Comparison of ENCODE assay signal across 16 cellular contexts in genomic region chr7:134702366-134703240, GRCh38. TPM values are rescaled to one million over a fixed set of nuclear protein-coding genes. Genes with fewer than 3 reads are reported as not detected.
A peak's percentile ranks its signal among the peaks of the same experiment; 100 is the strongest.
DNase-seq lines count a peak whose midpoint lies in the region; ATAC-seq, FAIRE-seq and TF ChIP-seq lines count a peak whose summit lies in the region.
"Had no signal": no experiment of that assay in that cellular context is flagged by ENCODE, and none has a peak within 500 bp of the region (broad histone marks: within the 10 kb centered on the region; RNA-seq: fewer than 3 reads in every experiment).

No MANE protein-coding gene starts in this region.

- intact Hi-C loops in HepG2 (cut with micrococcal nuclease; ENCODE audit: unreplicated experiment), result loop anchor here (5.0 kb wide), 1 partner anchor 55 kb away; the partner anchor contains the start of gene BPGM
- intact Hi-C loops in right lobe of liver (cut with DNase I), result no loop called here
- intact Hi-C loops in vagina (cut with DNase I), result no loop called here

- BruUV-seq in HepG2 (replicated peaks; lab: Mats Ljungman, UMichigan), result no TSS peak

- H3K79me2 ChIP-seq in HepG2 (ENCODE audit: insufficient read depth, low read length) (no peaks in the 10 kb centered on the region), fibroblast of lung (ENCODE audit: control insufficient read depth, insufficient read depth, low read length) (no peaks in the 10 kb centered on the region)

- TF ChIP-seq EP300 in HepG2 (IDR thresholded peaks at IDR 0.05; ENCODE audit: low read depth in 2 of 2, low read length in 2 of 2) (no peak), HepG2 (CRISPR knock-in tag; IDR thresholded peaks at IDR 0.05; ENCODE audit: borderline replicate concordance) (no peak)

- TF ChIP-seq RAD21 in HepG2 (CRISPR knock-in tag; IDR thresholded peaks at IDR 0.05), result no peak

- POLR2A ChIA-PET in HepG2 (lab: Yijun Ruan, JAX), result no interaction called here

- H3K4me2 ChIP-seq in HepG2 (ENCODE audit: low read depth, low read length) (no peak overlapping the region), fibroblast of lung (ENCODE audit: extremely low read depth, insufficient read depth, low read length) (no peak overlapping the region)

- H2AFZ ChIP-seq in HepG2 (ENCODE audit: low read length), result no peak overlapping the region
- no peak overlapping the region for H2AFZ ChIP-seq in fibroblast of lung (ENCODE audit: low read length)

- WGBS in HepG2 (ENCODE audit: low lambda C conversion rate), result 24% methylated on average over 10 of the region's 10 CpGs
- WGBS in right lobe of liver (ENCODE audit: insufficient coverage, low coverage, low lambda C conversion rate, missing lambda C conversion rate), result 43% methylated on average over 6 of the region's 10 CpGs

- H3K4me3 ChIP-seq in HepG2 (replicated peaks in 1 of 3; ENCODE audit: insufficient read depth in 1 of 3, low read depth in 2 of 3, low read length in 3 of 3) (no peak overlapping the region), right lobe of liver (no peak overlapping the region), fibroblast of lung (replicated peaks in 1 of 4; ENCODE audit: control extremely low read depth in 1 of 4, insufficient read depth in 1 of 4, low read depth in 3 of 4, low read length in 4 of 4) (no peak overlapping the region), retinal pigment epithelial cell (ENCODE audit: low read length) (no peak overlapping the region), vagina (no peak overlapping the region)
- H3K4me3 ChIP-seq: colonic mucosa, SJSA1 had no signal

- H3K36me3 ChIP-seq in HepG2 (replicated peaks in 1 of 2; ENCODE audit: control insufficient read depth in 1 of 2, insufficient read depth in 2 of 2, low read length in 2 of 2), result no peaks in the 10 kb centered on the region
- H3K36me3 ChIP-seq in right lobe of liver, result no peaks in the 10 kb centered on the region
- H3K36me3 ChIP-seq in fibroblast of lung (ENCODE audit: control insufficient read depth, insufficient read depth, low read length), result no peaks in the 10 kb centered on the region
- H3K36me3 ChIP-seq in vagina, result no peaks in the 10 kb centered on the region
- H3K36me3 ChIP-seq: colonic mucosa, neutrophil, SJSA1 had no signal

- H3K27ac ChIP-seq in HepG2 (ENCODE audit: extremely low read length, insufficient read depth, low read length) (no peak overlapping the region), right lobe of liver (peak overlapping the region in 1 of 3 donors; percentile 66), fibroblast of lung (ENCODE audit: insufficient read depth, low read length) (peak overlapping the region; percentile 87), vagina (peak overlapping the region; percentile 87)
- H3K27ac ChIP-seq: colonic mucosa, neutrophil, SJSA1 had no signal

- no peaks in the 10 kb centered on the region for H4K20me1 ChIP-seq in HepG2 (ENCODE audit: insufficient read depth, low read length)
- H4K20me1 ChIP-seq in fibroblast of lung (ENCODE audit: control insufficient read depth, extremely low read depth, insufficient read depth, low read length), result no peaks in the 10 kb centered on the region

- CTCF ChIA-PET in HepG2 (lab: Yijun Ruan, JAX; ENCODE audit: low intra/inter-chr PET ratio, low total read pairs), result no interaction called here

- ATAC-seq in HepG2 (no peak), right lobe of liver (no peak)

- no peak for DNase-seq in HepG2 (ENCODE audit: low spot score)
- no peak for DNase-seq in right lobe of liver
- DNase-seq in fibroblast of lung (ENCODE audit: low read depth in 2 of 2), result no peak
- peak; percentile 72 for DNase-seq in retinal pigment epithelial cell (ENCODE audit: low read depth)
- no peak for DNase-seq in vagina (ENCODE audit: extremely low spot score in 2 of 2)
- no peak for DNase-seq in midbrain (lab: John Stamatoyannopoulos, UW)
- DNase-seq in Ammon's horn (ENCODE audit: low spot score), result no peak
- DNase-seq in mucosa of gallbladder (ENCODE audit: low spot score), result no peak
- DNase-seq: activated CD4-positive, alpha-beta T cell treated with anti-CD3 and anti-CD28 coated beads, Interleukin-2, amount 50 U/mL, for 4 hours; activated T-cell treated with anti-CD3 and anti-CD28 coated beads, Interleukin-2, amount 50 U/mL, for 48 hours; Calu3; colonic mucosa; NCI-H1436; stimulated activated CD4-positive, alpha-beta T cell treated with anti-CD3 and anti-CD28 coated beads, Interleukin-15, amount 100 ng/mL, for 24 hours had no signal

- peaks cover 0 to 29% of the 10 kb centered on the region in 2 experiments; a peak in 1 of 5 replicates for H3K27me3 ChIP-seq in HepG2 (ENCODE audit: control insufficient read depth in 1 of 2, insufficient read depth in 2 of 2, low read length in 2 of 2)
- H3K27me3 ChIP-seq in right lobe of liver, result no peaks in the 10 kb centered on the region
- H3K27me3 ChIP-seq in fibroblast of lung (ENCODE audit: control insufficient read depth, insufficient read depth, low read length), result no peaks in the 10 kb centered on the region
- H3K27me3 ChIP-seq in vagina, result no peaks in the 10 kb centered on the region
- H3K27me3 ChIP-seq: colonic mucosa, neutrophil, SJSA1 had no signal

- no peaks in the 10 kb centered on the region for H3K9me3 ChIP-seq in HepG2 (ENCODE audit: low read length)
- H3K9me3 ChIP-seq in right lobe of liver, result no peaks in the 10 kb centered on the region
- H3K9me3 ChIP-seq in fibroblast of lung (ENCODE audit: control insufficient read depth, insufficient read depth, low read depth, low read length), result no peaks in the 10 kb centered on the region
- H3K9me3 ChIP-seq in vagina, result no peaks in the 10 kb centered on the region
- H3K9me3 ChIP-seq: colonic mucosa, neutrophil, SJSA1 had no signal

- H3K9ac ChIP-seq in HepG2 (ENCODE audit: insufficient read depth, low read depth, low read length) (no peak overlapping the region), fibroblast of lung (ENCODE audit: insufficient read depth, low read length) (peak overlapping the region; percentile 16)

- in situ Hi-C loops in HepG2 (cut with HindIII; ENCODE audit: extremely low pct_ligation_motif_present, low pct_unique_long_range_greater_than_20kb), result loop anchor here (5.0 kb wide), 1 partner anchor 70 kb away; no protein-coding TSS in a partner anchor

- H3K4me1 ChIP-seq in HepG2 (ENCODE audit: insufficient read depth, low read length) (peaks cover 19% of the 10 kb centered on the region), right lobe of liver (peaks cover 0 to 43% (median 2%) of the 10 kb centered on the region in 4 donors), fibroblast of lung (ENCODE audit: control insufficient read depth, extremely low read depth, insufficient read depth, low read length) (peaks cover 13% of the 10 kb centered on the region), vagina (peaks cover 31% of the 10 kb centered on the region)
- H3K4me1 ChIP-seq: colonic mucosa had no signal

- FAIRE-seq in HepG2 (lab: Jason Lieb, UNC), result no peak

- no peak for TF ChIP-seq CTCF in HepG2 (CRISPR knock-in tag; IDR thresholded peaks at IDR 0.05)
- TF ChIP-seq CTCF in right lobe of liver (IDR thresholded peaks at IDR 0.05), result no peak
- no peak for TF ChIP-seq CTCF in fibroblast of lung (conservative IDR thresholded peaks at IDR 0.05 in 1 of 2, IDR thresholded peaks at IDR 0.05 in 1 of 2; ENCODE audit: low read depth in 1 of 2, low read length in 2 of 2)
- no peak for TF ChIP-seq CTCF in retinal pigment epithelial cell (conservative IDR thresholded peaks at IDR 0.05; ENCODE audit: low read depth, low read length)
- no peak for TF ChIP-seq CTCF in vagina (IDR thresholded peaks at IDR 0.05)

- TF ChIP-seq POLR2A in HepG2 (IDR thresholded peaks at IDR 0.05; ENCODE audit: insufficient read depth in 1 of 2, low read depth in 2 of 2, low read length in 2 of 2) (no peak), right lobe of liver (IDR thresholded peaks at IDR 0.05) (no peak), vagina (IDR thresholded peaks at IDR 0.05) (no peak)

TF ChIP-seq in HepG2, 621 proteins besides CTCF, POLR2A, EP300 and RAD21:
- TF ChIP-seq NCOA2 (CRISPR knock-in tag; IDR thresholded peaks at IDR 0.05) (no peak), AKAP8 (CRISPR knock-in tag; IDR thresholded peaks at IDR 0.05) (no peak), MAFK (conservative IDR thresholded peaks at IDR 0.05 in 1 of 2, IDR thresholded peaks at IDR 0.05 in 1 of 2; ENCODE audit: low read length in 2 of 2) (peak; percentile 36 to 65; a peak in 3 of 4 replicates), MAFF (IDR thresholded peaks at IDR 0.05; ENCODE audit: low read depth, low read length) (peak; percentile 40)

RNA-seq across cellular contexts. Expression of gene BPGM, which starts 56.0 kb away (rescaled TPM):
- total RNA-seq in HepG2 (2016; rRNA removed; fragmentation: Illumina TruSeq; extraction: Trizol) (7.5 and 10.7 TPM in 2 replicates), right lobe of liver (10 to 100 TPM in 1 of 6 experiments, 1 to 10 TPM in 5; 5.9 to 10.9 (median 7.3) TPM), fibroblast of lung (19.0 and 25.8 TPM in 2 replicates), vagina (9.1 TPM), mucosa of gallbladder (12.7 TPM)
- total RNA-seq in HepG2 (2016; cell fraction: cytosol; rRNA removed; fragmentation: Illumina TruSeq; extraction: Trizol; ENCODE audit: low read depth), result 2.2 and 3.2 TPM in 2 replicates
- 7.6 and 10.7 TPM in 2 replicates for total RNA-seq in HepG2 (2016; cell fraction: insoluble cytoplasmic fraction; rRNA removed; fragmentation: Illumina TruSeq; extraction: Trizol)
- total RNA-seq in HepG2 (2016; cell fraction: membrane; rRNA removed; fragmentation: Illumina TruSeq; extraction: Trizol), result 7.3 and 7.9 TPM in 2 replicates
- 3.5 and 4.5 TPM in 2 replicates for total RNA-seq in HepG2 (2016; cell fraction: nucleus; rRNA removed; fragmentation: Illumina TruSeq; extraction: Trizol)
- polyA plus RNA-seq in HepG2 (2011; rRNA removed) (3.1 and 4.0 TPM in 2 replicates), fibroblast of lung (24.0 and 29.7 TPM in 2 replicates)
- polyA plus RNA-seq in HepG2 (2011; cell fraction: cytosol; rRNA removed), result 2.3 and 4.0 TPM in 2 replicates
- polyA plus RNA-seq in HepG2 (2011; cell fraction: nucleus; rRNA removed), result 1.1 and 2.2 TPM in 2 replicates
- polyA plus RNA-seq in HepG2 (2012), result 3.4 and 4.2 TPM in 2 replicates
- 1.8 and 2.7 TPM in 2 replicates for polyA plus RNA-seq in HepG2 (2016; cell fraction: cytosol; fragmentation: Illumina TruSeq; extraction: Trizol; ENCODE audit: low read depth)
- polyA plus RNA-seq in HepG2 (2016; cell fraction: insoluble cytoplasmic fraction; fragmentation: Illumina TruSeq; extraction: Trizol; ENCODE audit: low read depth), result 10.6 and 11.1 TPM in 2 replicates
- polyA plus RNA-seq in HepG2 (2016; cell fraction: membrane; fragmentation: Illumina TruSeq; extraction: Trizol; ENCODE audit: low read depth), result 7.4 and 7.5 TPM in 2 replicates
- 3.8 and 4.5 TPM in 2 replicates for polyA plus RNA-seq in HepG2 (2016; cell fraction: nucleus; fragmentation: Illumina TruSeq; extraction: Trizol; ENCODE audit: insufficient read depth, low read depth)
- 1.1 and 4.0 TPM in 2 replicates for polyA minus RNA-seq in HepG2 (2011; rRNA and poly(A)+ RNA removed; ENCODE audit: low replicate concordance)
- polyA minus RNA-seq in HepG2 (2011; cell fraction: cytosol; rRNA and poly(A)+ RNA removed), result 0.88 and 2.1 TPM in 2 replicates
- polyA minus RNA-seq in HepG2 (2011; cell fraction: nucleus; rRNA and poly(A)+ RNA removed), result 2.8 and 5.0 TPM in 2 replicates
- 13.7 and 16.8 TPM in 2 replicates for polyA plus RNA-seq in fibroblast of lung (2012)
- polyA minus RNA-seq in fibroblast of lung (ENCODE audit: low replicate concordance), result 1.6 TPM in 1 of 2 replicates, not detected in the other
